Comparison of ENCODE assay signal across 8 cellular contexts in genomic region chr7:129188892-129189660, GRCh38. TPM values are rescaled to one million over a fixed set of nuclear protein-coding genes. Genes with fewer than 3 reads are reported as not detected.
DNase-seq lines count a peak whose midpoint lies in the region; ATAC-seq and TF ChIP-seq lines count a peak whose summit lies in the region.

No MANE protein-coding gene starts in this region.

- H3K4me3 Mint-ChIP-seq in activated naive CD8-positive, alpha-beta T cell = peak overlapping the region; percentile 81

- no peak overlapping the region for H3K27ac ChIP-seq in ACC112 (ENCODE audit: low read depth, low read length)
- H3K27ac ChIP-seq in spleen = no peak overlapping the region

- H3K36me3 Mint-ChIP-seq in activated naive CD8-positive, alpha-beta T cell = no peaks in the 10 kb centered on the region

- no peak overlapping the region for H3K27ac Mint-ChIP-seq in activated naive CD8-positive, alpha-beta T cell

- peak; percentile 80 for DNase-seq in spleen
- DNase-seq in NCI-H1048 (lab: John Stamatoyannopoulos, UW) = no peak
- no peak for DNase-seq in dedifferentiated amniotic fluid mesenchymal stem cell (ENCODE audit: extremely low spot score)
- no peak for DNase-seq in NCI-H2029 treated with DMSO at 0.1 percent for 48 hours (lab: John Stamatoyannopoulos, UW)

- peaks cover 38% of the 10 kb centered on the region for H3K27me3 Mint-ChIP-seq in activated naive CD8-positive, alpha-beta T cell

- intact Hi-C loops in spleen (cut with DNase I; ENCODE audit: low total_unique reads) = no loop called here

- H3K4me1 ChIP-seq in ACC112 (ENCODE audit: control insufficient read depth, insufficient read depth, low read length, unreplicated experiment) = no peaks in the 10 kb centered on the region
- H3K4me1 ChIP-seq in spleen = peaks cover 5 to 30% (median 21%) of the 10 kb centered on the region in 6 donors

- no peak for TF ChIP-seq POLR2A in spleen (IDR thresholded peaks at IDR 0.05)

- 1 to 3% (median 2%) methylated on average over 15 to 83 of the region's 83 CpGs for WGBS in spleen, 5 donors

- no peaks in the 10 kb centered on the region for H3K79me2 ChIP-seq in ACC112 (ENCODE audit: control insufficient read depth, insufficient read depth, low read length, unreplicated experiment)

- H3K4me1 Mint-ChIP-seq in activated naive CD8-positive, alpha-beta T cell (ENCODE audit: low read depth) = peaks cover 12% of the 10 kb centered on the region

- no peaks in the 10 kb centered on the region for H3K9me3 Mint-ChIP-seq in activated naive CD8-positive, alpha-beta T cell (ENCODE audit: low read depth)

- H3K27me3 ChIP-seq in ACC112 (ENCODE audit: insufficient read depth, low read length) = peaks cover 13% of the 10 kb centered on the region; the same call in 1 of the 2 replicates
- H3K27me3 ChIP-seq in spleen (replicated peaks in 1 of 7) = peaks cover 0 to 52% (median 10%) of the 10 kb centered on the region in 7 donors

- H3K4me3 ChIP-seq in ACC112 (ENCODE audit: low read depth, low read length) (peak overlapping the region; percentile 79), iPS-18c (ENCODE audit: insufficient read depth, low read depth, low read length) (peak overlapping the region; percentile 84), spleen (peak overlapping the region; percentile 53 to 87 (median 62))

- H3K36me3 ChIP-seq in ACC112 (ENCODE audit: insufficient read depth, low read length) (no peaks in the 10 kb centered on the region), spleen (no peaks in the 10 kb centered on the region)

- peak; percentile 46 for ATAC-seq in GM18511 (IDR thresholded peaks at IDR 0.05; ENCODE audit: unreplicated experiment)

- peak overlapping the region; percentile 88 for H2AFZ ChIP-seq in ACC112 (ENCODE audit: low read length, unreplicated experiment)

- H3K9me3 ChIP-seq in iPS-18c (ENCODE audit: control insufficient read depth, insufficient read depth, low read length) (peaks cover 2% of the 10 kb centered on the region), spleen (no peaks in the 10 kb centered on the region)

- TF ChIP-seq CTCF in spleen (IDR thresholded peaks at IDR 0.05 in 8 of 11, conservative IDR thresholded peaks at IDR 0.05 in 3 of 11) = no peak

RNA-seq across cellular contexts. Expression of gene SMO, which starts 0.6 kb away (rescaled TPM):
- total RNA-seq in spleen = 1 to 10 TPM; 2.6 to 4.7 (median 3.0) TPM
- polyA plus RNA-seq in spleen = 1 to 10 TPM; 1.4 to 2.1 (median 1.6) TPM

RNA-seq across cellular contexts. Expression of gene AHCYL2, which starts 35.8 kb away (rescaled TPM):
- 10 to 100 TPM; 14.1 to 20.1 (median 18.3) TPM for total RNA-seq in spleen
- 1 to 10 TPM; 3.1 to 3.3 (median 3.3) TPM for polyA plus RNA-seq in spleen

RNA-seq across cellular contexts. Expression of gene TSPAN33, which starts 44.6 kb away (rescaled TPM):
- total RNA-seq in spleen = 10 to 100 TPM; 37.0 to 48.8 (median 40.7) TPM
- polyA plus RNA-seq in spleen = 10 to 100 TPM; 46.7 to 57.9 (median 55.4) TPM
